ENCODE assay signal across 8 cellular contexts in the genomic region with DNA sequence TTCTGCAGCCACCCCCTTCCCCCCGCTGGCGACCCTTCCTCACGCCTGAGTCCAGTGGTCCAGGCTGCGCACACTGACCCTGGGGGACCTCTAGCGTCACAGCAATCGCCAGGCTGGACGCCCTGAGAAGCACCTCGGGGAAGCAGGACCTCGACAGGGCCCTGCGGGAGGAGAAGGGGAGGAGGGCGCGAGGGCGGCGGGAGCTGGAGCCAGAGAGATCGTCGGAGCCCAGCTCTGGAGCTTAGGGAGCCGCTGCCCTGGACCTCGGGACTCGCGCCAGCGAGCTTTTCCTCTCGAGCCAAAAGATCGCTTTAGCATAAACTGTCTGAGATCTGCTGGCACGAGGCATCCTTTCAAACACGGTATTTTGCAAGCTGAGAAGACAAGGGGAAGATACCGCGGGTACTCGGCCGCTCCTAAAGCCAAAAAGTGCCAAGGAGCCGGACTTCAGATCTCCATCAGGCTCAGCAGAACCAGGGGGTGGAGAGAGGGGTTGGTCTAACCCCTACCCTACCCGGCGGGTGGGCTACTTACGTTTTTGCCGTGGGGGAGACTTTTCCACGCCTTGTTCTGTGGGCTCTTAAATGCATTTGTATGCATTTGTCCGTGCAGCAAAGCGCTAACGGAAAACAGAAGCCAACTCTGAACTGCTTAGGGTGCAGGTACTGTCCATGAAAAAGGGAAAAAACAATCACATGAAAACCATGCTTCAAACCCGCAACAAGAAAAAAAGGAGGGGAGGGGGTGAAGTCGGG. TPM values are rescaled to one million over a fixed set of nuclear protein-coding genes. Genes with fewer than 3 reads are reported as not detected.
A peak's percentile ranks its signal among the peaks of the same experiment; 100 is the strongest.
DNase-seq lines count a peak whose midpoint lies in the region; ATAC-seq and TF ChIP-seq lines count a peak whose summit lies in the region.

No MANE protein-coding gene starts in this region.

- DNase-seq in CD1c-positive myeloid dendritic cell (ENCODE audit: extremely low spot score) = peak; percentile 32
- DNase-seq in MG63 = peak; percentile 79
- DNase-seq in endodermal cell = peak; percentile 79
- no peak for DNase-seq in activated naive CD4-positive, alpha-beta T cell treated with Interleukin-2 at 50 U/mL for 16 hours
- no peak for DNase-seq in activated CD4-positive, alpha-beta T cell treated with anti-CD3 and anti-CD28 coated beads, Interleukin-2, amount 50 U/mL, for 1 hour

- peak overlapping the region; percentile 61 for H3K4me3 Mint-ChIP-seq in endodermal cell

- H3K27ac ChIP-seq in endodermal cell (ENCODE audit: low read depth, low read length) = no peak overlapping the region

- peaks cover 3% of the 10 kb centered on the region for H3K9me3 Mint-ChIP-seq in endodermal cell

- H3K4me1 ChIP-seq in endodermal cell (ENCODE audit: control insufficient read depth, insufficient read depth, low read length) = no peaks in the 10 kb centered on the region
- H3K4me1 ChIP-seq in mononuclear cell (ENCODE audit: insufficient read depth, low read length) = peaks cover 42% of the 10 kb centered on the region

- no peaks in the 10 kb centered on the region for H3K36me3 ChIP-seq in MG63
- no peaks in the 10 kb centered on the region for H3K36me3 ChIP-seq in endodermal cell (ENCODE audit: control insufficient read depth, insufficient read depth, low read length)

- no peak overlapping the region for H3K9ac ChIP-seq in endodermal cell (ENCODE audit: extremely low read depth, low read length, poor library complexity, severe bottlenecking)

- H3K9me3 ChIP-seq in MG63 (no peaks in the 10 kb centered on the region), endodermal cell (ENCODE audit: control insufficient read depth, low read length) (no peaks in the 10 kb centered on the region), mononuclear cell (ENCODE audit: low read depth, low read length) (no peaks in the 10 kb centered on the region)

- no peak for TF ChIP-seq CTCF in endodermal cell (conservative IDR thresholded peaks at IDR 0.05)

- no peaks in the 10 kb centered on the region for H3K36me3 Mint-ChIP-seq in endodermal cell (ENCODE audit: low read depth)

- H3K4me3 ChIP-seq in MG63 (peak overlapping the region; percentile 12; the same call in 1 of the 2 replicates), endodermal cell (ENCODE audit: low read length) (peak overlapping the region; percentile 80), mononuclear cell (ENCODE audit: low read length) (peak overlapping the region; percentile 33)

- peaks cover 18% of the 10 kb centered on the region for H3K4me1 Mint-ChIP-seq in endodermal cell

- ATAC-seq in HG03460 (IDR thresholded peaks at IDR 0.05; ENCODE audit: unreplicated experiment) = no peak
- ATAC-seq in HG03354 (IDR thresholded peaks at IDR 0.05; ENCODE audit: poor library complexity, severe bottlenecking, unreplicated experiment) = no peak

- H3K27ac Mint-ChIP-seq in endodermal cell = no peak overlapping the region

- peaks cover 85% of the 10 kb centered on the region for H3K27me3 Mint-ChIP-seq in endodermal cell (ENCODE audit: insufficient read depth)

- WGBS in endodermal cell (ENCODE audit: insufficient coverage in 1 of 2, insufficient read length in 1 of 2), 2 experiments = 0 to 2% methylated on average over 9 to 40 of the region's 40 CpGs

- no peaks in the 10 kb centered on the region for H3K27me3 ChIP-seq in MG63
- H3K27me3 ChIP-seq in endodermal cell (ENCODE audit: control insufficient read depth, insufficient read depth, low read length, poor library complexity, severe bottlenecking) = peaks cover 69% of the 10 kb centered on the region
- peaks cover 17% of the 10 kb centered on the region for H3K27me3 ChIP-seq in mononuclear cell (ENCODE audit: insufficient read depth, low read length)

RNA-seq across cellular contexts. Expression of a gene that starts 0.6 kb away (rescaled TPM):
- total RNA-seq in MG63 (2014; rRNA removed; shearing (Covaris generic); ENCODE audit: low replicate concordance) = not detected in 2 replicates
- total RNA-seq in endodermal cell (under 1 TPM; 0.84 to 0.95 TPM), mononuclear cell (0.84 TPM)
- 1.4 TPM for polyA plus RNA-seq in endodermal cell (2013, experiment 1 of 2)
- 1.0 TPM for polyA plus RNA-seq in endodermal cell (2013, experiment 2 of 2)

Comparison
In these comparisons a context has a peak if more than half of its experiments do, and no peak if none do; other contexts are left out.
1. DNase-seq: peak in CD1c-positive myeloid dendritic cell (single experiment), MG63 (single experiment) and endodermal cell (single experiment); none in activated naive CD4-positive, alpha-beta T cell treated with Interleukin-2 at 50 U/mL for 16 hours (single experiment) and activated CD4-positive, alpha-beta T cell treated with anti-CD3 and anti-CD28 coated beads, Interleukin-2, amount 50 U/mL, for 1 hour (single experiment).
2. H3K4me3 ChIP-seq: peak in every context shown above with its lines; median percentile 80 in endodermal cell; 33 in mononuclear cell; 12 in MG63.